ENCODE assay signal across 9 cellular contexts in the genomic region with DNA sequence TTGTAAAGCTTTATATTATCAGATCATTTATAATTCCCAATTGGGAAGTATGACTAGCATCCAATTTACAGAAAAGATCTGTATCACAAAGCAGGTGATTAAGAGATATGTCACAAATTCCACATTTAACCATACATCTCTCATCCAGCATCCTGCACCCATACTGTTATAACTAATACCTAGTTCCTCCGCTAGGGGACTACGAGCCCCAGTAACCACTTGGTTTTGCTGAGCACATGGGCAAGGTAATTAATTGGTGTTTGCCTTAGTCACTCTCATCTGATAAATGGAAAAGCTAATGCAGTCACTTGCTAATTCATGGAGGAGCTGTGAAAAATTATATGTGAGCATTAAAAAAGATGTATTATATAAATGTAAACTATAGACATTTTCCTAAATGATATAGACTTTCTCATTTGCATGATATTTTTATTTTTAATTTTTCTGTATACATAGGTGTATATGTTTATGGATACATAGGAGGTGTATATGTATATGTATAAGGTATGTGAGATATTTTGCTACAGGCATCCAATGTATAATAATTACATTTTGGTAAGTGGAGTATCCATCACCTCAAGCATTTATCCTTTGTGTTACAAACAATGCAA.
DNase-seq lines count a peak whose midpoint lies in the region; ATAC-seq and TF ChIP-seq lines count a peak whose summit lies in the region.
"Had no signal": no experiment of that assay in that cellular context is flagged by ENCODE, and none has a peak within 500 bp of the region (broad histone marks: within the 10 kb centered on the region; RNA-seq: fewer than 3 reads in every experiment).

No MANE protein-coding gene starts in this region.

- ATAC-seq in HG02623 (IDR thresholded peaks at IDR 0.05; ENCODE audit: unreplicated experiment) = peak; percentile 78
- peak; percentile 87 for ATAC-seq in RWPE2 (ENCODE audit: low read depth)
- peak in 2 of 4 donors; percentile 32 to 47 for ATAC-seq in right lobe of liver
- ATAC-seq: activated T-cell treated with anti-CD3 and anti-CD28 coated beads, Interleukin-2, amount 50 U/mL, for 72 hours had no signal

- TF ChIP-seq CTCF in GM12872 (IDR thresholded peaks at IDR 0.05; ENCODE audit: insufficient read depth, low read depth, low read length) (peak; percentile 64), RWPE2 (IDR thresholded peaks at IDR 0.05; ENCODE audit: poor library complexity, severe bottlenecking) (peak; percentile 88), right lobe of liver (IDR thresholded peaks at IDR 0.05) (peak; percentile 16 to 41 (median 31))

- WGBS in right lobe of liver (ENCODE audit: insufficient coverage, low coverage, low lambda C conversion rate, missing lambda C conversion rate) = 61% methylated on average over 2 of the region's 2 CpGs

- H3K27me3 ChIP-seq in RWPE2 (ENCODE audit: insufficient read depth, poor library complexity, severe bottlenecking) (peaks cover 9% of the 10 kb centered on the region), right lobe of liver (no peaks in the 10 kb centered on the region)
- H3K27me3 ChIP-seq: SJCRH30 had no signal

- H3K36me3 ChIP-seq in RWPE2 (ENCODE audit: low read depth) (no peaks in the 10 kb centered on the region), right lobe of liver (no peaks in the 10 kb centered on the region)
- H3K36me3 ChIP-seq: SJCRH30 had no signal

- no peak for DNase-seq in RWPE2 (ENCODE audit: low spot score)
- DNase-seq in right lobe of liver = no peak
- no peak for DNase-seq in retina
- no peak for DNase-seq in foreskin melanocyte
- DNase-seq in central memory CD4-positive, alpha-beta T cell = no peak
- DNase-seq: activated T-cell treated with anti-CD3 and anti-CD28 coated beads, Interleukin-2, amount 50 U/mL, for 72 hours; SJCRH30 had no signal

- H3K4me1 ChIP-seq in RWPE2 (ENCODE audit: insufficient read depth, poor library complexity, severe bottlenecking) = no peaks in the 10 kb centered on the region
- H3K4me1 ChIP-seq in right lobe of liver = no peaks in the 10 kb centered on the region
- H3K4me1 ChIP-seq: SJCRH30 had no signal

- H3K9me3 ChIP-seq in RWPE2 (ENCODE audit: severe bottlenecking) (no peaks in the 10 kb centered on the region), right lobe of liver (no peaks in the 10 kb centered on the region)
- H3K9me3 ChIP-seq: SJCRH30 had no signal

- no peak overlapping the region for H3K27ac ChIP-seq in RWPE2 (ENCODE audit: poor library complexity, severe bottlenecking)
- no peak overlapping the region for H3K27ac ChIP-seq in right lobe of liver
- H3K27ac ChIP-seq: SJCRH30 had no signal

- intact Hi-C loops in right lobe of liver (cut with DNase I) = no loop called here

- no peak for TF ChIP-seq POLR2A in right lobe of liver (IDR thresholded peaks at IDR 0.05)

- H3K4me3 ChIP-seq in RWPE2 (ENCODE audit: severe bottlenecking) (no peak overlapping the region), right lobe of liver (no peak overlapping the region)
- H3K4me3 ChIP-seq: SJCRH30 had no signal

Comparison
In these comparisons a context has a peak if more than half of its experiments do, and no peak if none do; other contexts are left out.
1. CTCF ChIP-seq: peak in every context shown above with its lines; median percentile 88 in RWPE2; 64 in GM12872; 31 in right lobe of liver.